1 cellular context compared by ENCODE assay signal in the genomic region with DNA sequence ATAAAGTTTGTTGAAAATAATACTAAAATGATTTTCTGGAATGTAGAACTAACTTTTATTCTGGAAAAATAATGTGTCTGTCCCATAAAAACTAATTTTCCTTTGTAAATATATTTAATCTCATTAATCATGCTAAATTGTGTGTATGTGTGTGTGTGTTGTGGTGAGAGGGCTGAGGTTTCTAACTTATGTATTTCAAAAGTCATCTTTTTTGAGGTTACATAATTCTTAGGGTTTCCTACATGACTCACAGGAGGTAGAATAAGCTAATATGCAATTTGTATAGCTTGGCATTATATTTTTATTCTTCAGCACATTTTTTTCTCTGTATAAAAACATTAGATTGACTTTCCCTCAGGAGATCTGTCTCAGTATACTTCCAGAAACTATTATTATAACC.
TF ChIP-seq lines count a peak whose summit lies in the region.

No MANE protein-coding gene starts in this region.

TF ChIP-seq in GM12878, 131 proteins besides CTCF, POLR2A, EP300 and RAD21 (continued from another document):
- TF ChIP-seq, protein P1, sequence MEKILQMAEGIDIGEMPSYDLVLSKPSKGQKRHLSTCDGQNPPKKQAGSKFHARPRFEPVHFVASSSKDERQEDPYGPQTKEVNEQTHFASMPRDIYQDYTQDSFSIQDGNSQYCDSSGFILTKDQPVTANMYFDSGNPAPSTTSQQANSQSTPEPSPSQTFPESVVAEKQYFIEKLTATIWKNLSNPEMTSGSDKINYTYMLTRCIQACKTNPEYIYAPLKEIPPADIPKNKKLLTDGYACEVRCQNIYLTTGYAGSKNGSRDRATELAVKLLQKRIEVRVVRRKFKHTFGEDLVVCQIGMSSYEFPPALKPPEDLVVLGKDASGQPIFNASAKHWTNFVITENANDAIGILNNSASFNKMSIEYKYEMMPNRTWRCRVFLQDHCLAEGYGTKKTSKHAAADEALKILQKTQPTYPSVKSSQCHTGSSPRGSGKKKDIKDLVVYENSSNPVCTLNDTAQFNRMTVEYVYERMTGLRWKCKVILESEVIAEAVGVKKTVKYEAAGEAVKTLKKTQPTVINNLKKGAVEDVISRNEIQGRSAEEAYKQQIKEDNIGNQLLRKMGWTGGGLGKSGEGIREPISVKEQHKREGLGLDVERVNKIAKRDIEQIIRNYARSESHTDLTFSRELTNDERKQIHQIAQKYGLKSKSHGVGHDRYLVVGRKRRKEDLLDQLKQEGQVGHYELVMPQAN (conservative IDR thresholded peaks at IDR 0.05) = no peak
- 0 out of 2 replicates have a peak, but pooled peaks have one; percentile 21 for TF ChIP-seq ATF7 (IDR thresholded peaks at IDR 0.05; ENCODE audit: low read depth)
- TF ChIP-seq ZNF687 (IDR thresholded peaks at IDR 0.05) = no peak
- no peak for TF ChIP-seq FOXK2 (IDR thresholded peaks at IDR 0.05)
- TF ChIP-seq, protein P2, sequence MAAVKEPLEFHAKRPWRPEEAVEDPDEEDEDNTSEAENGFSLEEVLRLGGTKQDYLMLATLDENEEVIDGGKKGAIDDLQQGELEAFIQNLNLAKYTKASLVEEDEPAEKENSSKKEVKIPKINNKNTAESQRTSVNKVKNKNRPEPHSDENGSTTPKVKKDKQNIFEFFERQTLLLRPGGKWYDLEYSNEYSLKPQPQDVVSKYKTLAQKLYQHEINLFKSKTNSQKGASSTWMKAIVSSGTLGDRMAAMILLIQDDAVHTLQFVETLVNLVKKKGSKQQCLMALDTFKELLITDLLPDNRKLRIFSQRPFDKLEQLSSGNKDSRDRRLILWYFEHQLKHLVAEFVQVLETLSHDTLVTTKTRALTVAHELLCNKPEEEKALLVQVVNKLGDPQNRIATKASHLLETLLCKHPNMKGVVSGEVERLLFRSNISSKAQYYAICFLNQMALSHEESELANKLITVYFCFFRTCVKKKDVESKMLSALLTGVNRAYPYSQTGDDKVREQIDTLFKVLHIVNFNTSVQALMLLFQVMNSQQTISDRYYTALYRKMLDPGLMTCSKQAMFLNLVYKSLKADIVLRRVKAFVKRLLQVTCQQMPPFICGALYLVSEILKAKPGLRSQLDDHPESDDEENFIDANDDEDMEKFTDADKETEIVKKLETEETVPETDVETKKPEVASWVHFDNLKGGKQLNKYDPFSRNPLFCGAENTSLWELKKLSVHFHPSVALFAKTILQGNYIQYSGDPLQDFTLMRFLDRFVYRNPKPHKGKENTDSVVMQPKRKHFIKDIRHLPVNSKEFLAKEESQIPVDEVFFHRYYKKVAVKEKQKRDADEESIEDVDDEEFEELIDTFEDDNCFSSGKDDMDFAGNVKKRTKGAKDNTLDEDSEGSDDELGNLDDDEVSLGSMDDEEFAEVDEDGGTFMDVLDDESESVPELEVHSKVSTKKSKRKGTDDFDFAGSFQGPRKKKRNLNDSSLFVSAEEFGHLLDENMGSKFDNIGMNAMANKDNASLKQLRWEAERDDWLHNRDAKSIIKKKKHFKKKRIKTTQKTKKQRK (IDR thresholded peaks at IDR 0.05; ENCODE audit: low read depth, low read length) = no peak
- TF ChIP-seq CHD1 (IDR thresholded peaks at IDR 0.05; ENCODE audit: low read depth, low read length) = no peak
- no peak for TF ChIP-seq ATF3 (IDR thresholded peaks at IDR 0.05; ENCODE audit: borderline replicate concordance, extremely low read depth, low read depth, low read length)
- TF ChIP-seq, protein P3, sequence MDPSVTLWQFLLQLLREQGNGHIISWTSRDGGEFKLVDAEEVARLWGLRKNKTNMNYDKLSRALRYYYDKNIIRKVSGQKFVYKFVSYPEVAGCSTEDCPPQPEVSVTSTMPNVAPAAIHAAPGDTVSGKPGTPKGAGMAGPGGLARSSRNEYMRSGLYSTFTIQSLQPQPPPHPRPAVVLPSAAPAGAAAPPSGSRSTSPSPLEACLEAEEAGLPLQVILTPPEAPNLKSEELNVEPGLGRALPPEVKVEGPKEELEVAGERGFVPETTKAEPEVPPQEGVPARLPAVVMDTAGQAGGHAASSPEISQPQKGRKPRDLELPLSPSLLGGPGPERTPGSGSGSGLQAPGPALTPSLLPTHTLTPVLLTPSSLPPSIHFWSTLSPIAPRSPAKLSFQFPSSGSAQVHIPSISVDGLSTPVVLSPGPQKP (IDR thresholded peaks at IDR 0.05; ENCODE audit: low read depth, low read length) = no peak
- no peak for TF ChIP-seq RELA (IDR thresholded peaks at IDR 0.05; ENCODE audit: borderline replicate concordance, partially characterized antibody)
- no peak for TF ChIP-seq ESRRA (IDR thresholded peaks at IDR 0.05; ENCODE audit: low read length)
